Comparison of ENCODE assay signal across 9 cellular contexts in the genomic region with DNA sequence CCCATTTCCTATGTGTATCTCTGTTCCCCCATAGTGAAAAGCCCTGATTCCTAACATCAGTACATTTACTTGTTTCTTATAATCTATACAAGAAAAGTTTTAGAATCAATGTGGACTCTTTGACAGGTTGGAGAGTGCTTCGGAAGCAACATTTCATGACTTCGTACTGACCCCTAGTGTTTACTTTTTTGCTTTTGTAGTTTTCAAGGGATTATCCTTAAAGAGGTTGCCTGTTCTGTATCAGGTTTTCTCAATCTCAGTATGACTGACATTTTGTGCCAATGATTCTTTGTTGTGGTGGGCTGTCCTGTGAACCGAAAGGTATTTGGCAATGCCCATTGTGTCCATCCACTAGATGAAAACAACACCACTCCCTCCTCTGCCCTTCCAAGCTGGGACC. TPM values are rescaled to one million over a fixed set of nuclear protein-coding genes. Genes with fewer than 3 reads are reported as not detected.
DNase-seq lines count a peak whose midpoint lies in the region; TF ChIP-seq lines count a peak whose summit lies in the region.
"Had no signal": no experiment of that assay in that cellular context is flagged by ENCODE, and none has a peak within 500 bp of the region (broad histone marks: within the 10 kb centered on the region; RNA-seq: fewer than 3 reads in every experiment).

No MANE protein-coding gene starts in this region.

- 6 to 32% methylated on average over 2 to 3 of the region's 3 CpGs for WGBS in endodermal cell (ENCODE audit: insufficient coverage in 1 of 2, insufficient read length in 1 of 2), 2 experiments

- no peaks in the 10 kb centered on the region for H3K9me3 ChIP-seq in endodermal cell (ENCODE audit: control insufficient read depth, low read length)

- H3K27me3 ChIP-seq in endodermal cell (ENCODE audit: control insufficient read depth, insufficient read depth, low read length, poor library complexity, severe bottlenecking) = no peaks in the 10 kb centered on the region

- peaks cover 1% of the 10 kb centered on the region for H3K27me3 Mint-ChIP-seq in endodermal cell (ENCODE audit: insufficient read depth)
- no peaks in the 10 kb centered on the region for H3K27me3 Mint-ChIP-seq in progenitor cell of endocrine pancreas

- H3K4me1 Mint-ChIP-seq in endodermal cell (no peaks in the 10 kb centered on the region), progenitor cell of endocrine pancreas (ENCODE audit: low read depth) (no peaks in the 10 kb centered on the region)

- DNase-seq in DMS 273 (lab: John Stamatoyannopoulos, UW; ENCODE audit: unreplicated experiment) (peak; percentile 40), DMS 273 treated with DMSO at 0.1 percent for 48 hours (lab: John Stamatoyannopoulos, UW) (no peak), HFF-Myc (ENCODE audit: extremely low read depth, low read depth) (peak; percentile 56), NCI-H2227 treated with DMSO at 0.1 percent for 48 hours (lab: John Stamatoyannopoulos, UW) (peak; percentile 71), endodermal cell (no peak), progenitor cell of endocrine pancreas (ENCODE audit: low spot score, unreplicated experiment) (no peak), cerebellum (ENCODE audit: low spot score) (no peak), HuH-7 (ENCODE audit: low spot score) (no peak)

- H3K9me3 Mint-ChIP-seq in endodermal cell = no peaks in the 10 kb centered on the region
- H3K9me3 Mint-ChIP-seq in progenitor cell of endocrine pancreas (ENCODE audit: low read depth) = no peaks in the 10 kb centered on the region

- no peaks in the 10 kb centered on the region for H3K36me3 ChIP-seq in endodermal cell (ENCODE audit: control insufficient read depth, insufficient read depth, low read length)

- no peak overlapping the region for H3K9ac ChIP-seq in endodermal cell (ENCODE audit: extremely low read depth, low read length, poor library complexity, severe bottlenecking)

- H3K36me3 Mint-ChIP-seq in endodermal cell (ENCODE audit: low read depth) (no peaks in the 10 kb centered on the region), progenitor cell of endocrine pancreas (ENCODE audit: insufficient read depth) (no peaks in the 10 kb centered on the region)

- H3K4me1 ChIP-seq in endodermal cell (ENCODE audit: control insufficient read depth, insufficient read depth, low read length) = no peaks in the 10 kb centered on the region

- peak; percentile 51 for TF ChIP-seq CTCF in HFF-Myc (IDR thresholded peaks at IDR 0.05; ENCODE audit: low read depth, low read length, missing control alignments)
- peak; percentile 72 for TF ChIP-seq CTCF in endodermal cell (conservative IDR thresholded peaks at IDR 0.05)
- TF ChIP-seq CTCF in progenitor cell of endocrine pancreas (IDR thresholded peaks at IDR 0.05; ENCODE audit: unreplicated experiment) = peak; percentile 57

- no peak overlapping the region for H3K4me3 ChIP-seq in HFF-Myc (replicated peaks; ENCODE audit: low read depth, low read length)
- H3K4me3 ChIP-seq in endodermal cell (ENCODE audit: low read length) = no peak overlapping the region

- H3K27ac ChIP-seq in endodermal cell (ENCODE audit: low read depth, low read length) = no peak overlapping the region

- H3K27ac Mint-ChIP-seq in endodermal cell (no peak overlapping the region), progenitor cell of endocrine pancreas (no peak overlapping the region)

- H3K4me3 Mint-ChIP-seq in endodermal cell = no peak overlapping the region
- H3K4me3 Mint-ChIP-seq in progenitor cell of endocrine pancreas (ENCODE audit: low read depth) = no peak overlapping the region

RNA-seq across cellular contexts. Expression of a gene that starts 43.3 kb away (rescaled TPM):
- total RNA-seq in endodermal cell (not detected), progenitor cell of endocrine pancreas (not detected in 2 replicates), cerebellum (not detected)
- 0.11 TPM for polyA plus RNA-seq in endodermal cell (2013, experiment 1 of 2)
- polyA plus RNA-seq in endodermal cell (2013, experiment 2 of 2) = not detected
- total RNA-seq: activated CD8-positive, alpha-beta memory T cell treated with anti-CD3 and anti-CD28 coated beads for 36 hours had no signal

Comparison
In these comparisons a context has a peak if more than half of its experiments do, and no peak if none do; other contexts are left out.
1. DNase-seq: peak in DMS 273 (single experiment), HFF-Myc (single experiment) and NCI-H2227 treated with DMSO at 0.1 percent for 48 hours (single experiment); none in DMS 273 treated with DMSO at 0.1 percent for 48 hours (single experiment), endodermal cell (single experiment), progenitor cell of endocrine pancreas (single experiment), cerebellum (single experiment) and HuH-7 (single experiment).
2. Peak in every context shown above with its lines, with median percentiles within 50 percentile points of each other: CTCF ChIP-seq.